ENCODE assay signal across 17 cellular contexts in genomic region chr4:72991889-72992288, GRCh38.
"Had no signal": no experiment of that assay in that cellular context is flagged by ENCODE, and none has a peak within 500 bp of the region (broad histone marks: within the 10 kb centered on the region; RNA-seq: fewer than 3 reads in every experiment).

No MANE protein-coding gene starts in this region.

- H3K9me3 ChIP-seq: esophagus squamous epithelium, gastrocnemius medialis, heart left ventricle, transverse colon, vagina had no signal

- ATAC-seq: gastrocnemius medialis; heart left ventricle; stimulated activated naive CD8-positive, alpha-beta T cell treated with anti-CD3 and anti-CD28 coated beads, Interleukin-15, Interleukin-2, amounts not matched to agents 100 U/mL and 50 U/mL, for 24 hours had no signal

- DNase-seq: activated CD4-positive, alpha-beta memory T cell treated with anti-CD3 and anti-CD28 coated beads, Interleukin-2, amount 10 ng/mL, durations not matched to agents 7 days and 5 days; activated CD4-positive, alpha-beta T cell treated with anti-CD3 and anti-CD28 coated beads for 4 hours; activated naive CD4-positive, alpha-beta T cell treated with anti-CD3 and anti-CD28 coated beads, Interleukin-2, amount 10 ng/mL, durations not matched to agents 7 days and 5 days; activated T-cell treated with anti-CD3 and anti-CD28 coated beads, Interleukin-2, amount 50 U/mL, for 24 hours; esophagus squamous epithelium; gastrocnemius medialis; heart left ventricle; mesendoderm; nucleus accumbens; posterior cingulate gyrus; retina; stimulated activated CD4-positive, alpha-beta T cell treated with anti-CD3 and anti-CD28 coated beads, Interleukin-15, amount 100 ng/mL, for 24 hours; stimulated activated CD4-positive, alpha-beta T cell treated with anti-CD3 and anti-CD28 coated beads, Interleukin-4, amount 100 ng/mL, for 4 hours; stimulated activated CD8-positive, alpha-beta memory T cell treated with anti-CD3 and anti-CD28 coated beads, Interleukin-4, amount 100 ng/mL, for 48 hours; stimulated activated naive CD8-positive, alpha-beta T cell treated with anti-CD3 and anti-CD28 coated beads, Interleukin-15, Interleukin-2, amounts not matched to agents 100 U/mL and 50 U/mL, for 24 hours; transverse colon had no signal

- H3K36me3 ChIP-seq: esophagus squamous epithelium, gastrocnemius medialis, heart left ventricle, transverse colon, vagina had no signal

- H3K27ac ChIP-seq: esophagus squamous epithelium, gastrocnemius medialis, heart left ventricle, transverse colon, vagina had no signal

- H3K4me3 ChIP-seq: esophagus squamous epithelium, gastrocnemius medialis, heart left ventricle, transverse colon, vagina had no signal

- H3K27me3 ChIP-seq: esophagus squamous epithelium, gastrocnemius medialis, transverse colon, vagina had no signal

- H3K4me1 ChIP-seq: esophagus squamous epithelium, gastrocnemius medialis, heart left ventricle, transverse colon, vagina had no signal
